Comparison of ENCODE assay signal across 22 cellular contexts in genomic region chr2:25125189-25125588, GRCh38. TPM values are rescaled to one million over a fixed set of nuclear protein-coding genes. Genes with fewer than 3 reads are reported as not detected.
DNase-seq lines count a peak whose midpoint lies in the region; ATAC-seq and TF ChIP-seq lines count a peak whose summit lies in the region.
"Had no signal": no experiment of that assay in that cellular context is flagged by ENCODE, and none has a peak within 500 bp of the region (broad histone marks: within the 10 kb centered on the region; RNA-seq: fewer than 3 reads in every experiment).

No MANE protein-coding gene starts in this region.

- no peaks in the 10 kb centered on the region for H3K36me3 Mint-ChIP-seq in activated T-helper 17 cell treated with anti-CD3 and anti-CD28 coated beads, Interleukin-2, amount 50 U/mL, for 72 hours (ENCODE audit: low read depth)
- peaks cover 16% of the 10 kb centered on the region for H3K36me3 Mint-ChIP-seq in neural progenitor cell
- H3K36me3 Mint-ChIP-seq: CD14-positive monocyte; CD8-positive, alpha-beta memory T cell had no signal

- H3K36me3 ChIP-seq in lower lobe of right lung (no peaks in the 10 kb centered on the region), neural progenitor cell (no peaks in the 10 kb centered on the region)
- H3K36me3 ChIP-seq: BE2C; BLaER1 treated with 17β-estradiol and CSF1 and Interleukin-3, amounts not matched to agents 10 nM and 100 nM; HAP-1 had no signal

- H3K9me3 ChIP-seq in lower lobe of right lung (no peaks in the 10 kb centered on the region), neural progenitor cell (ENCODE audit: low read depth) (no peaks in the 10 kb centered on the region)
- H3K9me3 ChIP-seq: BE2C; BLaER1 treated with 17β-estradiol and CSF1 and Interleukin-3, amounts not matched to agents 10 nM and 100 nM; HAP-1 had no signal

- H3K79me2 ChIP-seq in neural progenitor cell (ENCODE audit: low read depth): no peaks in the 10 kb centered on the region

- TF ChIP-seq CTCF in lower lobe of right lung (IDR thresholded peaks at IDR 0.05) (no peak), neural progenitor cell (IDR thresholded peaks at IDR 0.05) (no peak)

- DNase-seq in lower lobe of right lung (peak; percentile 16), neural progenitor cell (ENCODE audit: low spot score) (no peak), NCI-H1092 (lab: John Stamatoyannopoulos, UW) (no peak), HCEC 1CT (no peak)
- DNase-seq: AML-193; BE2C; CD4-positive, alpha-beta T cell; CD8-positive, alpha-beta memory T cell; DMS 273 treated with DMSO at 0.1 percent for 48 hours; DMS79; EL; GDM1 had no signal

- peaks cover 4% of the 10 kb centered on the region for H4K20me1 ChIP-seq in neural progenitor cell (ENCODE audit: low read depth)
- H4K20me1 ChIP-seq: BLaER1 treated with 17β-estradiol and CSF1 and Interleukin-3, amounts not matched to agents 10 nM and 100 nM had no signal

- H3F3A ChIP-seq in neural progenitor cell (ENCODE audit: low read depth): peaks cover 12% of the 10 kb centered on the region

- peaks cover 7% of the 10 kb centered on the region for H3K27me3 Mint-ChIP-seq in activated T-helper 17 cell treated with anti-CD3 and anti-CD28 coated beads, Interleukin-2, amount 50 U/mL, for 72 hours
- H3K27me3 Mint-ChIP-seq in neural progenitor cell (ENCODE audit: insufficient read depth, low read depth): peaks cover 9% of the 10 kb centered on the region

- H3K9me3 Mint-ChIP-seq in activated T-helper 17 cell treated with anti-CD3 and anti-CD28 coated beads, Interleukin-2, amount 50 U/mL, for 72 hours: no peaks in the 10 kb centered on the region
- H3K9me3 Mint-ChIP-seq in neural progenitor cell: no peaks in the 10 kb centered on the region
- H3K9me3 Mint-ChIP-seq: CD4-positive, alpha-beta T cell; CD8-positive, alpha-beta memory T cell; GM23338 had no signal

- no peak overlapping the region for H3K4me3 Mint-ChIP-seq in activated T-helper 17 cell treated with anti-CD3 and anti-CD28 coated beads, Interleukin-2, amount 50 U/mL, for 72 hours
- no peak overlapping the region for H3K4me3 Mint-ChIP-seq in neural progenitor cell
- H3K4me3 Mint-ChIP-seq: CD14-positive monocyte; CD4-positive, alpha-beta T cell; CD8-positive, alpha-beta memory T cell; GM23338 had no signal

- H3K9ac ChIP-seq in neural progenitor cell: no peak overlapping the region
- H3K9ac ChIP-seq: BLaER1 treated with 17β-estradiol and CSF1 and Interleukin-3, amounts not matched to agents 10 nM and 100 nM had no signal

- H3K27ac ChIP-seq in lower lobe of right lung (no peak overlapping the region), neural progenitor cell (no peak overlapping the region)
- H3K27ac ChIP-seq: 22Rv1; BLaER1 treated with 17β-estradiol and CSF1 and Interleukin-3, amounts not matched to agents 10 nM and 100 nM had no signal

- H2AFZ ChIP-seq in neural progenitor cell (replicated peaks): no peak overlapping the region
- H2AFZ ChIP-seq: GM23338 had no signal

- no peaks in the 10 kb centered on the region for H3K27me3 ChIP-seq in lower lobe of right lung (ENCODE audit: low read depth)
- no peaks in the 10 kb centered on the region for H3K27me3 ChIP-seq in neural progenitor cell
- H3K27me3 ChIP-seq: BE2C had no signal

- H3K27ac Mint-ChIP-seq in activated T-helper 17 cell treated with anti-CD3 and anti-CD28 coated beads, Interleukin-2, amount 50 U/mL, for 72 hours: peak overlapping the region; percentile 46
- peak overlapping the region; percentile 81 for H3K27ac Mint-ChIP-seq in neural progenitor cell
- H3K27ac Mint-ChIP-seq: CD14-positive monocyte; CD4-positive, alpha-beta T cell; GM23338 had no signal

- H3K4me1 ChIP-seq in lower lobe of right lung (no peaks in the 10 kb centered on the region), neural progenitor cell (peaks cover 3% of the 10 kb centered on the region)
- H3K4me1 ChIP-seq: BE2C had no signal

- no peak for ATAC-seq in activated T-helper 17 cell treated with anti-CD3 and anti-CD28 coated beads, Interleukin-2, amount 50 U/mL, for 72 hours (replicated peaks)
- ATAC-seq in esophagus mucosa: peak; percentile 65
- no peak for ATAC-seq in lower lobe of right lung
- ATAC-seq in HG02970 (IDR thresholded peaks at IDR 0.05; ENCODE audit: low FRiP score, unreplicated experiment): no peak
- ATAC-seq in HG02981 (IDR thresholded peaks at IDR 0.05; ENCODE audit: unreplicated experiment): no peak
- ATAC-seq: GM12878, GM23338 had no signal

- no peak overlapping the region for H3K4me2 ChIP-seq in neural progenitor cell
- H3K4me2 ChIP-seq: GM23338 had no signal

- intact Hi-C loops in lower lobe of right lung (cut with DNase I): no loop called here

- H3K4me3 ChIP-seq in lower lobe of right lung: no peak overlapping the region
- H3K4me3 ChIP-seq in neural progenitor cell: no peak overlapping the region
- H3K4me3 ChIP-seq: BLaER1 treated with 17β-estradiol and CSF1 and Interleukin-3, amounts not matched to agents 10 nM and 100 nM; GM12878; GM23338; HAP-1 had no signal

- H3K4me1 Mint-ChIP-seq in activated T-helper 17 cell treated with anti-CD3 and anti-CD28 coated beads, Interleukin-2, amount 50 U/mL, for 72 hours: peaks cover 4% of the 10 kb centered on the region
- peaks cover 3% of the 10 kb centered on the region for H3K4me1 Mint-ChIP-seq in neural progenitor cell

RNA-seq across cellular contexts. Expression of gene POMC, which starts 43.2 kb away (rescaled TPM):
- total RNA-seq in activated T-helper 17 cell treated with anti-CD3 and anti-CD28 coated beads, Interleukin-2, amount 50 U/mL, for 72 hours: 1 to 10 TPM; 5.2 to 6.1 TPM
- total RNA-seq in esophagus mucosa (0.44 TPM), lower lobe of right lung (3.9 TPM), neural progenitor cell (ENCODE audit: low replicate concordance) (not detected in 2 replicates)
